28 cellular contexts compared by ENCODE assay signal in the genomic region with DNA sequence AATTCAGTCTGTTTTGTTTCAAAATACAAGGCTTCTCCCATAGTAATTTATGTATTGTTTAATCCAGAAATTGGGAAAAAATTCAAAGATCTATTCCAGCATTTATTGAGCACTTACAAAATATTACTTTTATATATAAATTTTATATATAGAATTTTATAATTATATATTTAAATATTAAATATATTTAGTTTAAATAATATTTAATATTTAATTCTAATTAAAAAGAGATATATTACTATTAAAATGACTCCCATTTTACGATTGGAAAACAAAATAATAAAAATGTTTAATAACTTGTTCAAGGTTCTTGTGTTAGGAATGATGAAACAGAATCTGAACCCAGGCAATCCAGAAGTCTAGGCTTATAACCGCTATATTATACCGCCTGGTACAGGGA.
"Had no signal": no experiment of that assay in that cellular context is flagged by ENCODE, and none has a peak within 500 bp of the region (broad histone marks: within the 10 kb centered on the region; RNA-seq: fewer than 3 reads in every experiment).

No MANE protein-coding gene starts in this region.

- H3K27me3 ChIP-seq: adrenal gland, body of pancreas, dorsolateral prefrontal cortex, esophagus muscularis mucosa, gastroesophageal sphincter, heart right ventricle had no signal

- H3K4me3 ChIP-seq: adrenal gland, body of pancreas, coronary artery, dorsolateral prefrontal cortex, esophagus muscularis mucosa, gastroesophageal sphincter, heart right ventricle had no signal

- H3K36me3 ChIP-seq: adrenal gland, esophagus muscularis mucosa, gastroesophageal sphincter, heart right ventricle had no signal

- H3K4me1 ChIP-seq: adrenal gland, body of pancreas, esophagus muscularis mucosa, foreskin keratinocyte, gastroesophageal sphincter, heart right ventricle had no signal

- DNase-seq: activated B cell treated with CpG ODN at 0.5 μM for 24 hours; activated CD4-positive, alpha-beta T cell treated with anti-CD3 and anti-CD28 coated beads for 48 hours; activated CD4-positive, alpha-beta T cell treated with anti-CD3 and anti-CD28 coated beads, Interleukin-2, amount 50 U/mL, for 1 hour; activated CD4-positive, alpha-beta T cell treated with anti-CD3 and anti-CD28 coated beads, Interleukin-2, amount 50 U/mL, for 48 hours; activated CD8-positive, alpha-beta memory T cell treated with anti-CD3 and anti-CD28 coated beads for 24 hours; activated CD8-positive, alpha-beta T cell treated with anti-CD3 and anti-CD28 coated beads for 36 hours; activated effector memory CD4-positive, alpha-beta T cell treated with Interleukin-2 at 50 U/mL for 16 hours; activated gamma-delta T cell treated with Interleukin-2 at 50 U/mL for 16 hours; activated naive CD4-positive, alpha-beta T cell treated with Interleukin-2 at 50 U/mL for 16 hours; activated naive CD8-positive, alpha-beta T cell treated with anti-CD3 and anti-CD28 coated beads for 36 hours; activated naive CD8-positive, alpha-beta T cell treated with anti-CD3 and anti-CD28 coated beads, Interleukin-2, amount 50 U/mL, for 24 hours; activated T-cell treated with anti-CD3 and anti-CD28 coated beads, Interleukin-2, amount 50 U/mL, for 4 hours; adrenal gland; amygdala; aorta; body of pancreas; caudate nucleus; cerebellar nuclear complex; dorsolateral prefrontal cortex; effector memory CD4-positive, alpha-beta T cell; erythroblast; foreskin keratinocyte; heart right ventricle; T-helper 2 cell had no signal

- H3K27ac ChIP-seq: adrenal gland, body of pancreas, coronary artery, dorsolateral prefrontal cortex, esophagus muscularis mucosa, foreskin keratinocyte, gastroesophageal sphincter, heart right ventricle, VCaP had no signal

- H3K9me3 ChIP-seq: adrenal gland, body of pancreas, esophagus muscularis mucosa, gastroesophageal sphincter, heart right ventricle had no signal
